ENCODE assay signal across 12 cellular contexts in the genomic region with DNA sequence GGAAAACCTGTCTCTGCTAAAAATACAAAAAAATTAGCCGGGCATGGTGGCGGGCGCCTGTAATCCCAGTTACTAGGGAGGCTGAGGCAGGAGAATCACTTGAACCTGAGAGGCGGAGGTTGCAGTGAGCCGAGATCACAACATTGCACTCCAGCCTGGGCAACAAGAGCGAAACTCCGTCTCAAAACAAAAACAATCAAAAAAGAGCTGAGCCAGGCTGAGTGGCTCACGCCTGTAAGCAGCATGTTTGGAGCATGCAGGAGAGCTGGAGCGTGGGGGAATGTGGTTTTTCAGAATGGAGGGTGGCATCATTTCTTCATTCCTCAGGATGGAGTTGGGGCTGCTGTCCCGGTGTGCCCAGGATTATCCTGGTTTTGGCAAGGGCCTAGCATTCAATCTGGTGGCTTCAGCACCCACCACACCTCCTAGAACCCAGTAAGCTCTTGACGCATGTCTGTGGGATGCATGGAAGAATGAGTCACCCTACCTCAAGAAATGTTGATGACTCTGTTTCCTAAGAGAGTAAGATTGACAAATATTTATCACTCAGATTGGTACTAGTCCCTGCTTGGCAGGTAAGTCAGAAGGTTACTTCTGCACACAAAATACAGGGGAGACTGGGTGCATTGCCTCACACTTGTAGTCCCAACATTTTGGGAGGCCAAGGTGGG.
DNase-seq lines count a peak whose midpoint lies in the region; ATAC-seq and TF ChIP-seq lines count a peak whose summit lies in the region.
"Had no signal": no experiment of that assay in that cellular context is flagged by ENCODE, and none has a peak within 500 bp of the region (broad histone marks: within the 10 kb centered on the region; RNA-seq: fewer than 3 reads in every experiment).

No MANE protein-coding gene starts in this region.

- no peaks in the 10 kb centered on the region for H3K4me1 ChIP-seq in Panc1 (ENCODE audit: control insufficient read depth, insufficient read depth, low read length)

- H3K4me1 Mint-ChIP-seq in stimulated activated naive CD8-positive, alpha-beta T cell treated with anti-CD3 and anti-CD28 coated beads, Interleukin-15, amount 100 ng/mL, for 72 hours, result peaks cover 27% of the 10 kb centered on the region

- in situ Hi-C loops in Panc1 (cut with HindIII; ENCODE audit: low pct_unique_long_range_greater_than_20kb, low sequenced_read_pairs), result no loop called here

- no peak overlapping the region for H3K27ac Mint-ChIP-seq in activated naive CD4-positive, alpha-beta T cell treated with anti-CD3 and anti-CD28 coated beads, Interleukin-2, amount 50 U/mL, for 72 hours
- peak overlapping the region in 1 of 2 donors; percentile 65 for H3K27ac Mint-ChIP-seq in stimulated activated naive CD8-positive, alpha-beta T cell treated with anti-CD3 and anti-CD28 coated beads, Interleukin-15, amount 100 ng/mL, for 72 hours
- H3K27ac Mint-ChIP-seq: B cell had no signal

- CTCF ChIA-PET in Panc1 (lab: Charles Lee), result no interaction called here

- no peaks in the 10 kb centered on the region for H3K9me3 ChIP-seq in Panc1 (ENCODE audit: control insufficient read depth, insufficient read depth, low read depth, low read length)

- H3K27me3 ChIP-seq in Panc1 (ENCODE audit: control insufficient read depth, insufficient read depth, low read length), result no peaks in the 10 kb centered on the region

- H3K9me3 Mint-ChIP-seq in activated naive CD4-positive, alpha-beta T cell treated with anti-CD3 and anti-CD28 coated beads, Interleukin-2, amount 50 U/mL, for 72 hours, result peaks cover 0 to 5% of the 10 kb centered on the region in 2 donors
- peaks cover 0 to 5% of the 10 kb centered on the region in 2 donors for H3K9me3 Mint-ChIP-seq in stimulated activated naive CD8-positive, alpha-beta T cell treated with anti-CD3 and anti-CD28 coated beads, Interleukin-15, amount 100 ng/mL, for 72 hours

- H3K36me3 Mint-ChIP-seq in activated naive CD4-positive, alpha-beta T cell treated with anti-CD3 and anti-CD28 coated beads, Interleukin-2, amount 50 U/mL, for 72 hours, result no peaks in the 10 kb centered on the region

- peaks cover 25% of the 10 kb centered on the region for H3K27me3 Mint-ChIP-seq in stimulated activated naive CD8-positive, alpha-beta T cell treated with anti-CD3 and anti-CD28 coated beads, Interleukin-15, amount 100 ng/mL, for 72 hours

- H3K27ac ChIP-seq in Panc1 (ENCODE audit: low read length), result no peak overlapping the region

- POLR2A ChIA-PET in Panc1 (lab: Charles Lee), result no interaction called here

- peak; percentile 71 to 77 for ATAC-seq in activated naive CD4-positive, alpha-beta T cell treated with anti-CD3 and anti-CD28 coated beads, Interleukin-2, amount 50 U/mL, for 72 hours
- no peak for ATAC-seq in Panc1
- ATAC-seq in stimulated activated naive CD8-positive, alpha-beta T cell treated with anti-CD3 and anti-CD28 coated beads, Interleukin-15, amount 100 ng/mL, for 72 hours, result peak; percentile 64
- ATAC-seq in GM21381 (IDR thresholded peaks at IDR 0.05; ENCODE audit: unreplicated experiment), result no peak
- no peak for ATAC-seq in GM19455 (IDR thresholded peaks at IDR 0.05; ENCODE audit: unreplicated experiment)

- intact Hi-C loops in Panc1 (cut with micrococcal nuclease; ENCODE audit: unreplicated experiment), result loop anchor here (10.0 kb wide), 1 partner anchor 84 kb away; no protein-coding TSS in a partner anchor

- no peaks in the 10 kb centered on the region for H3K36me3 ChIP-seq in Panc1 (ENCODE audit: control insufficient read depth, insufficient read depth, low read length)

- DNase-seq in activated naive CD4-positive, alpha-beta T cell treated with anti-CD3 and anti-CD28 coated beads, Interleukin-2, amount 50 U/mL, for 72 hours (ENCODE audit: low spot score in 2 of 2), result no peak
- DNase-seq in activated naive CD4-positive, alpha-beta T cell (lab: John Stamatoyannopoulos, UW), result no peak
- DNase-seq in Panc1 (ENCODE audit: low read depth, low spot score), result peak; percentile 60
- DNase-seq in epithelial cell of esophagus (ENCODE audit: low read depth), result peak; percentile 96
- DNase-seq in stimulated activated naive CD8-positive, alpha-beta T cell treated with anti-CD3 and anti-CD28 coated beads, Interleukin-15, amount 100 ng/mL, for 72 hours, result no peak
- DNase-seq in amygdala (lab: John Stamatoyannopoulos, UW), result no peak
- DNase-seq: activated gamma-delta T cell; effector CD4-positive, alpha-beta T cell; NCI-H146 had no signal

- no peak for TF ChIP-seq CTCF in Panc1 (IDR thresholded peaks at IDR 0.05)
- no peak for TF ChIP-seq CTCF in epithelial cell of esophagus (IDR thresholded peaks at IDR 0.05; ENCODE audit: insufficient read depth, low read depth, low read length, missing control alignments)

- no peak overlapping the region for H3K4me3 Mint-ChIP-seq in stimulated activated naive CD8-positive, alpha-beta T cell treated with anti-CD3 and anti-CD28 coated beads, Interleukin-15, amount 100 ng/mL, for 72 hours
- H3K4me3 Mint-ChIP-seq: B cell had no signal

- BruUV-seq in Panc1 (replicated peaks; lab: Mats Ljungman, UMichigan), result no TSS peak

- H3K4me3 ChIP-seq in Panc1 (ENCODE audit: low read depth in 2 of 2, low read length in 2 of 2), result no peak overlapping the region
- no peak overlapping the region for H3K4me3 ChIP-seq in epithelial cell of esophagus (ENCODE audit: low read length)

Comparison
In these comparisons a context has a peak if more than half of its experiments do, and no peak if none do; other contexts are left out.
1. ATAC-seq: peak in activated naive CD4-positive, alpha-beta T cell treated with anti-CD3 and anti-CD28 coated beads, Interleukin-2, amount 50 U/mL, for 72 hours (2 of 2) and stimulated activated naive CD8-positive, alpha-beta T cell treated with anti-CD3 and anti-CD28 coated beads, Interleukin-15, amount 100 ng/mL, for 72 hours (single experiment); none in Panc1 (single experiment), GM21381 (single experiment) and GM19455 (single experiment).
2. DNase-seq: peak in Panc1 (single experiment) and epithelial cell of esophagus (single experiment); none in activated naive CD4-positive, alpha-beta T cell treated with anti-CD3 and anti-CD28 coated beads, Interleukin-2, amount 50 U/mL, for 72 hours (0 of 2), activated naive CD4-positive, alpha-beta T cell (0 of 4), stimulated activated naive CD8-positive, alpha-beta T cell treated with anti-CD3 and anti-CD28 coated beads, Interleukin-15, amount 100 ng/mL, for 72 hours (0 of 2) and amygdala (0 of 56).